Comparison of ENCODE assay signal across 25 cellular contexts in the genomic region with DNA sequence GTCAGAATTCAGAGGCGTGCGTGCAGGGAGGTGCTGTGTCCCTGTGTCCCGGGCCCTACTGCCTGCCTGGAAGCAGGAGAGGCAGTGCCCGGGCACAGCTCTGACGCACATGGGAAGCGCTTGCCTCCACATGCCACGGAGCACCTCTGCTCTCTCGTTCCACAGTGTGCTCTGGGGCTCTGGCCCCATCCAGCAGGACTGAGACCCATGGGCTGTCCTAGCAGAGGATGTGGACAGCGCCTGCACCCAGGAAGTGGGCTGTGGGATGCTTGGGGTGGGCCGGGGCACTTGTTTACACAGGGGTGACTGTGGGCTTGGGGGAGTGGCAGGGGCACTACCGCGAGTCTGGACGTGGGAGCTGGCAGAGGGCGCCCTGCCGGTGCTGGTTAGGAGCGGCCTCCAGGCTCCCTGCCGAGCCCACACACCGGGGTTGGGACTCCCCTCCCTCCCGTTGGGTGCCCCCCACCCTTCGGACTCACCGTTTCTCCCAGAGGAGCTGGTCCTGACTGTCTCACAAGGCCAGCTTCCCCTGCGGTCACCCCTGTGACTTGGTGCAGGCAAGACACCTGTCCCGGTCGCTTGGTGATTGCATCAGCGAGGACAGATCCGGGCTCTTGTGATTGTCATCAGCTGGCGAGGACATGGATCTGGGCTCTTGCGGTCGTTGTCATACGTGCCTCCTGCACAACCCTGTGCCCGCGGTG.
DNase-seq lines count a peak whose midpoint lies in the region; ATAC-seq, FAIRE-seq and TF ChIP-seq lines count a peak whose summit lies in the region.
"Had no signal": no experiment of that assay in that cellular context is flagged by ENCODE, and none has a peak within 500 bp of the region (broad histone marks: within the 10 kb centered on the region; RNA-seq: fewer than 3 reads in every experiment).

No MANE protein-coding gene starts in this region.

- H3K9me3 ChIP-seq in mesenchymal stem cell (ENCODE audit: control insufficient read depth, low read length): peaks cover 18% of the 10 kb centered on the region
- H3K9me3 ChIP-seq in suprapubic skin: no peaks in the 10 kb centered on the region
- peaks cover 0 to 4% (median 0%) of the 10 kb centered on the region in 3 donors for H3K9me3 ChIP-seq in adrenal gland (replicated peaks in 1 of 3)
- H3K9me3 ChIP-seq: BE2C had no signal

- TF ChIP-seq POLR2A in suprapubic skin (IDR thresholded peaks at IDR 0.05) (no peak), H54 (IDR thresholded peaks at IDR 0.05; ENCODE audit: low read depth, low read length) (no peak), adrenal gland (IDR thresholded peaks at IDR 0.05) (no peak)

- H3K36me3 ChIP-seq in mesenchymal stem cell (ENCODE audit: control insufficient read depth in 1 of 2, insufficient read depth in 2 of 2, low read depth in 1 of 2, low read length in 2 of 2): peaks cover 8 to 74% of the 10 kb centered on the region in 2 experiments
- peaks cover 34% of the 10 kb centered on the region for H3K36me3 ChIP-seq in suprapubic skin
- H3K36me3 ChIP-seq in adrenal gland (replicated peaks in 1 of 2): no peaks in the 10 kb centered on the region
- H3K36me3 ChIP-seq: BE2C had no signal

- 95% methylated on average over 32 of the region's 32 CpGs for WGBS in mesenchymal stem cell
- WGBS in suprapubic skin: 91% methylated on average over 21 of the region's 32 CpGs
- WGBS in adrenal gland, 4 donors: 87 to 94% (median 93%) methylated on average over 22 to 32 of the region's 32 CpGs

- H3K79me1 ChIP-seq in mesenchymal stem cell (replicated peaks; ENCODE audit: low read length, poor library complexity, severe bottlenecking): peaks cover 46% of the 10 kb centered on the region

- no peak for TF ChIP-seq EP300 in suprapubic skin (IDR thresholded peaks at IDR 0.05)

- no peak overlapping the region for H3K4me3 ChIP-seq in epithelial cell of esophagus (ENCODE audit: low read length)
- no peak overlapping the region for H3K4me3 ChIP-seq in mesenchymal stem cell (ENCODE audit: insufficient read depth in 1 of 2, low read depth in 1 of 2, low read length in 2 of 2)
- no peak overlapping the region for H3K4me3 ChIP-seq in suprapubic skin
- H3K4me3 ChIP-seq in adrenal gland: no peak overlapping the region
- H3K4me3 ChIP-seq: GM12878, SK-N-MC had no signal

- H3K4me1 ChIP-seq in mesenchymal stem cell (ENCODE audit: control insufficient read depth, insufficient read depth, low read depth, low read length): peaks cover 38% of the 10 kb centered on the region
- peaks cover 2% of the 10 kb centered on the region for H3K4me1 ChIP-seq in suprapubic skin
- H3K4me1 ChIP-seq in adrenal gland (replicated peaks in 1 of 2): peaks cover 8 to 20% of the 10 kb centered on the region in 2 donors
- H3K4me1 ChIP-seq: BE2C had no signal

- no peak overlapping the region for H3K27ac ChIP-seq in mesenchymal stem cell (ENCODE audit: low read length, poor library complexity, severe bottlenecking)
- no peak overlapping the region for H3K27ac ChIP-seq in suprapubic skin
- H3K27ac ChIP-seq in adrenal gland: no peak overlapping the region
- H3K27ac ChIP-seq: SK-N-MC had no signal

- TF ChIP-seq CTCF in epithelial cell of esophagus (IDR thresholded peaks at IDR 0.05; ENCODE audit: insufficient read depth, low read depth, low read length, missing control alignments): no peak
- no peak for TF ChIP-seq CTCF in suprapubic skin (IDR thresholded peaks at IDR 0.05)
- no peak for TF ChIP-seq CTCF in adrenal gland (IDR thresholded peaks at IDR 0.05)

- H4K8ac ChIP-seq in mesenchymal stem cell (ENCODE audit: low read length): peak overlapping the region; percentile 7

- no peak overlapping the region for H2BK5ac ChIP-seq in mesenchymal stem cell (ENCODE audit: low read depth, low read length, poor library complexity, severe bottlenecking)

- H3K18ac ChIP-seq in mesenchymal stem cell (ENCODE audit: low read depth in 1 of 2, low read length in 2 of 2): no peak overlapping the region

- no peak overlapping the region for H2BK15ac ChIP-seq in mesenchymal stem cell (ENCODE audit: low read depth, poor library complexity, severe bottlenecking)

- no peak overlapping the region for H3K9ac ChIP-seq in mesenchymal stem cell (ENCODE audit: low read length)

- no peak overlapping the region for H3K23ac ChIP-seq in mesenchymal stem cell (ENCODE audit: low read length in 2 of 2)

- DNase-seq in activated effector memory CD4-positive, alpha-beta T cell treated with anti-CD3 and anti-CD28 coated beads, Interleukin-2, amount 50 U/mL, for 16 hours: peak; percentile 56
- DNase-seq in activated effector memory CD4-positive, alpha-beta T cell treated with Interleukin-2 at 50 U/mL for 16 hours: no peak
- DNase-seq in epithelial cell of esophagus (ENCODE audit: low read depth) (peak; percentile 28), mesenchymal stem cell (no peak), suprapubic skin (ENCODE audit: low spot score in 2 of 2) (peak; percentile 54 to 75), H54 (ENCODE audit: insufficient read length, low spot score) (no peak), adrenal gland (no peak)
- DNase-seq: activated CD4-positive, alpha-beta T cell treated with anti-CD3 and anti-CD28 coated beads, Interleukin-2, amount 10 ng/mL, durations not matched to agents 24 days and 14 days; BE2C; cerebellar nuclear complex; erythroblast; foreskin fibroblast; hypothalamus; mammary epithelial cell; NCI-H1694; NCI-H526 treated with DMSO at 0.1 percent for 48 hours; small intestine; stimulated activated CD4-positive, alpha-beta T cell treated with anti-CD3 and anti-CD28 coated beads, Interleukin-2, amount 100 ng/mL, for 24 hours; T-helper 17 cell had no signal

- H2AK5ac ChIP-seq in mesenchymal stem cell (ENCODE audit: low read length, severe bottlenecking): no peak overlapping the region

- H2BK12ac ChIP-seq in mesenchymal stem cell (ENCODE audit: low read length in 2 of 2): no peak overlapping the region

- no peak overlapping the region for H3K4me2 ChIP-seq in mesenchymal stem cell (ENCODE audit: low read length, poor library complexity, severe bottlenecking)

- H3K27me3 ChIP-seq in mesenchymal stem cell (ENCODE audit: control insufficient read depth in 1 of 2, insufficient read depth in 1 of 2, low read length in 2 of 2) (no peaks in the 10 kb centered on the region), suprapubic skin (no peaks in the 10 kb centered on the region), adrenal gland (no peaks in the 10 kb centered on the region)
- H3K27me3 ChIP-seq: BE2C had no signal

- intact Hi-C loops in adrenal gland (cut with DNase I): no loop called here

- no peak for FAIRE-seq in H54 (lab: Jason Lieb, UNC)
- FAIRE-seq: GM12878, islet of Langerhans, RCC 7860, small intestine had no signal

- ATAC-seq in HG03520 (IDR thresholded peaks at IDR 0.05; ENCODE audit: unreplicated experiment): no peak
- ATAC-seq: GM12878, HCT116, T-helper 17 cell had no signal

- H4K91ac ChIP-seq in mesenchymal stem cell (ENCODE audit: low read length): no peak overlapping the region

- H3K14ac ChIP-seq in mesenchymal stem cell (ENCODE audit: low read length in 2 of 2): no peak overlapping the region

- H2BK120ac ChIP-seq in mesenchymal stem cell (ENCODE audit: low read depth, low read length): no peak overlapping the region

- H2AFZ ChIP-seq in mesenchymal stem cell (ENCODE audit: low read depth, low read length): no peak overlapping the region

- H3K4ac ChIP-seq in mesenchymal stem cell (ENCODE audit: low read depth in 1 of 2, low read length in 2 of 2): no peak overlapping the region

Comparison
In these comparisons a context has a peak if more than half of its experiments do, and no peak if none do; other contexts are left out.
1. DNase-seq: peak in activated effector memory CD4-positive, alpha-beta T cell treated with anti-CD3 and anti-CD28 coated beads, Interleukin-2, amount 50 U/mL, for 16 hours (single experiment), epithelial cell of esophagus (single experiment) and suprapubic skin (2 of 2); none in activated effector memory CD4-positive, alpha-beta T cell treated with Interleukin-2 at 50 U/mL for 16 hours (single experiment), mesenchymal stem cell (single experiment), H54 (single experiment) and adrenal gland (0 of 7).